ENCODE assay signal across 9 cellular contexts in genomic region chr2:36358317-36358659, GRCh38. TPM values are rescaled to one million over a fixed set of nuclear protein-coding genes. Genes with fewer than 3 reads are reported as not detected.
DNase-seq lines count a peak whose midpoint lies in the region; ATAC-seq and TF ChIP-seq lines count a peak whose summit lies in the region.
"Had no signal": no experiment of that assay in that cellular context is flagged by ENCODE, and none has a peak within 500 bp of the region (broad histone marks: within the 10 kb centered on the region; RNA-seq: fewer than 3 reads in every experiment).

No MANE protein-coding gene starts in this region.

- H3K4me1 Mint-ChIP-seq in activated T-helper 2 cell treated with anti-CD3 and anti-CD28 coated beads, Interferon-gamma antibody, Interleukin-2, Interleukin-4, amounts not matched to agents 10 μg/mL and 5 μg/mL and 100 μg/mL, durations not matched to agents 14 hours and 24 hours and 36 hours (ENCODE audit: low read depth): peaks cover 22% of the 10 kb centered on the region
- peaks cover 33 to 38% of the 10 kb centered on the region in 2 donors for H3K4me1 Mint-ChIP-seq in stimulated activated naive B cell treated with anti-CD40 and anti-IgM and Interleukin-4, amounts not matched to agents 10 μg/mL and 1 μg/mL and 100 μg/mL, for 72 hours

- H3K9me3 ChIP-seq in HEK293 (ENCODE audit: control insufficient read depth, insufficient read depth, low read depth, low read length) (no peaks in the 10 kb centered on the region), iPS-20b (ENCODE audit: insufficient read depth, low read depth, low read length) (no peaks in the 10 kb centered on the region)

- H3K27ac ChIP-seq in HEK293 (ENCODE audit: extremely low read depth, low read depth, low read length): no peak overlapping the region; the same call in 1 of the 2 replicates
- H3K27ac ChIP-seq in iPS-20b (ENCODE audit: low read length): no peak overlapping the region

- TF ChIP-seq CTCF in HEK293 (tag by site-specific recombination; IDR thresholded peaks at IDR 0.05): no peak

- H3K4me3 ChIP-seq in HEK293 (ENCODE audit: low read depth, low read length) (peak overlapping the region; percentile 95), iPS-20b (ENCODE audit: low read length) (peak overlapping the region; percentile 94)

- no peaks in the 10 kb centered on the region for H3K9me3 Mint-ChIP-seq in activated T-helper 2 cell treated with anti-CD3 and anti-CD28 coated beads, Interferon-gamma antibody, Interleukin-2, Interleukin-4, amounts not matched to agents 10 μg/mL and 5 μg/mL and 100 μg/mL, durations not matched to agents 14 hours and 24 hours and 36 hours
- H3K9me3 Mint-ChIP-seq in stimulated activated naive B cell treated with anti-CD40 and anti-IgM and Interleukin-4, amounts not matched to agents 10 μg/mL and 1 μg/mL and 100 μg/mL, for 72 hours: no peaks in the 10 kb centered on the region

- H3K36me3 Mint-ChIP-seq in activated T-helper 2 cell treated with anti-CD3 and anti-CD28 coated beads, Interferon-gamma antibody, Interleukin-2, Interleukin-4, amounts not matched to agents 10 μg/mL and 5 μg/mL and 100 μg/mL, durations not matched to agents 14 hours and 24 hours and 36 hours (ENCODE audit: low read depth): no peaks in the 10 kb centered on the region
- no peaks in the 10 kb centered on the region for H3K36me3 Mint-ChIP-seq in stimulated activated naive B cell treated with anti-CD40 and anti-IgM and Interleukin-4, amounts not matched to agents 10 μg/mL and 1 μg/mL and 100 μg/mL, for 72 hours

- no peak overlapping the region for H3K27ac Mint-ChIP-seq in activated T-helper 2 cell treated with anti-CD3 and anti-CD28 coated beads, Interferon-gamma antibody, Interleukin-2, Interleukin-4, amounts not matched to agents 10 μg/mL and 5 μg/mL and 100 μg/mL, durations not matched to agents 14 hours and 24 hours and 36 hours
- H3K27ac Mint-ChIP-seq in stimulated activated naive B cell treated with anti-CD40 and anti-IgM and Interleukin-4, amounts not matched to agents 10 μg/mL and 1 μg/mL and 100 μg/mL, for 72 hours: peak overlapping the region; percentile 37

- POLR2A ChIA-PET in HEK293 (lab: Yijun Ruan, JAX): interaction anchor here (0.7 to 1.6 kb wide), 4 partner anchors 11 to 163 kb away, joined by 3 read pairs; no protein-coding TSS in a partner anchor

- DNase-seq in activated T-helper 2 cell treated with anti-CD3 and anti-CD28 coated beads, Interferon-gamma antibody, Interleukin-2, Interleukin-4, amounts not matched to agents 10 μg/mL and 5 μg/mL and 100 μg/mL, durations not matched to agents 14 hours and 24 hours and 36 hours (ENCODE audit: low spot score): no peak
- no peak for DNase-seq in stimulated activated naive B cell treated with anti-CD40 and anti-IgM and Interleukin-4, amounts not matched to agents 10 μg/mL and 1 μg/mL and 100 μg/mL, for 72 hours
- DNase-seq in mesenteric fat pad (ENCODE audit: low spot score): no peak
- DNase-seq in activated effector memory CD4-positive, alpha-beta T cell treated with Interleukin-2 at 50 U/mL for 16 hours: no peak
- no peak for DNase-seq in GOT3 (lab: John Stamatoyannopoulos, UW)
- DNase-seq in glomerular visceral epithelial cell (ENCODE audit: extremely low spot score): no peak
- DNase-seq: activated CD4-positive, alpha-beta T cell treated with anti-CD3 and anti-CD28 coated beads for 1 hour had no signal

- peaks cover 14% of the 10 kb centered on the region for H3K27me3 ChIP-seq in iPS-20b (ENCODE audit: insufficient read depth, low read length)

- peak overlapping the region; percentile 88 for H3K4me3 Mint-ChIP-seq in activated T-helper 2 cell treated with anti-CD3 and anti-CD28 coated beads, Interferon-gamma antibody, Interleukin-2, Interleukin-4, amounts not matched to agents 10 μg/mL and 5 μg/mL and 100 μg/mL, durations not matched to agents 14 hours and 24 hours and 36 hours (ENCODE audit: low read depth)
- peak overlapping the region; percentile 88 to 90 for H3K4me3 Mint-ChIP-seq in stimulated activated naive B cell treated with anti-CD40 and anti-IgM and Interleukin-4, amounts not matched to agents 10 μg/mL and 1 μg/mL and 100 μg/mL, for 72 hours

- H3K27me3 Mint-ChIP-seq in activated T-helper 2 cell treated with anti-CD3 and anti-CD28 coated beads, Interferon-gamma antibody, Interleukin-2, Interleukin-4, amounts not matched to agents 10 μg/mL and 5 μg/mL and 100 μg/mL, durations not matched to agents 14 hours and 24 hours and 36 hours (ENCODE audit: low read depth): peaks cover 53% of the 10 kb centered on the region
- H3K27me3 Mint-ChIP-seq in stimulated activated naive B cell treated with anti-CD40 and anti-IgM and Interleukin-4, amounts not matched to agents 10 μg/mL and 1 μg/mL and 100 μg/mL, for 72 hours: peaks cover 6 to 21% of the 10 kb centered on the region in 2 donors

- CTCF ChIA-PET in HEK293 (lab: Yijun Ruan, JAX): interaction anchor here (0.7 to 2.6 kb wide), 11 partner anchors 8 to 166 kb away, joined by 3 to 8 read pairs (median 4); no protein-coding TSS in a partner anchor

- no peak for ATAC-seq in stimulated activated naive B cell treated with anti-CD40 and anti-IgM and Interleukin-4, amounts not matched to agents 10 μg/mL and 1 μg/mL and 100 μg/mL, for 72 hours (replicated peaks)

- intact Hi-C loops in activated T-helper 2 cell treated with anti-CD3 and anti-CD28 coated beads, Interferon-gamma antibody, Interleukin-2, Interleukin-4, amounts not matched to agents 10 μg/mL and 5 μg/mL and 100 μg/mL, durations not matched to agents 14 hours and 24 hours and 36 hours (cut with micrococcal nuclease): loop anchor here (2.0 to 5.0 kb wide), 3 partner anchors 44 to 385 kb away; no protein-coding TSS in a partner anchor

- H3K36me3 ChIP-seq in HEK293 (ENCODE audit: control insufficient read depth in 2 of 2, insufficient read depth in 1 of 2, low read length in 2 of 2): no peaks in the 10 kb centered on the region
- H3K36me3 ChIP-seq in iPS-20b (ENCODE audit: insufficient read depth, low read depth, low read length): no peaks in the 10 kb centered on the region

- peak overlapping the region; percentile 77; the same call in 1 of the 2 replicates for H3K9ac ChIP-seq in iPS-20b (ENCODE audit: low read depth, low read length)

- H3K4me1 ChIP-seq in HEK293 (ENCODE audit: control insufficient read depth, insufficient read depth, low read length): peaks cover 20% of the 10 kb centered on the region
- peaks cover 38% of the 10 kb centered on the region for H3K4me1 ChIP-seq in iPS-20b (ENCODE audit: insufficient read depth, low read length)

TF ChIP-seq in HEK293, 187 proteins besides CTCF, POLR2A, EP300 and RAD21 (continues in another document):
- TF ChIP-seq ZSCAN16 (tag by site-specific recombination; IDR thresholded peaks at IDR 0.05): peak; percentile 73
- TF ChIP-seq ZNF324 (tag by site-specific recombination; IDR thresholded peaks at IDR 0.05): no peak
- no peak for TF ChIP-seq ZNF449 (tag by site-specific recombination; IDR thresholded peaks at IDR 0.05)
- TF ChIP-seq PRDM4 (tag by site-specific recombination; IDR thresholded peaks at IDR 0.05): peak; percentile 90
- no peak for TF ChIP-seq ZNF26 (tag by site-specific recombination; IDR thresholded peaks at IDR 0.05)

RNA-seq across cellular contexts. Expression of gene CRIM1, which starts 2.7 kb away (rescaled TPM):
- 12.4 and 12.8 TPM in 2 replicates for total RNA-seq in activated T-helper 2 cell treated with anti-CD3 and anti-CD28 coated beads, Interferon-gamma antibody, Interleukin-2, Interleukin-4, amounts not matched to agents 10 μg/mL and 5 μg/mL and 100 μg/mL, durations not matched to agents 14 hours and 24 hours and 36 hours
- 230 TPM for total RNA-seq in mesenteric fat pad

Comparison
In these comparisons a context has a peak if more than half of its experiments do, and no peak if none do; other contexts are left out.
1. RNA of gene CRIM1, which starts 2.7 kb away (total RNA-seq): 230 TPM in mesenteric fat pad (single experiment); 12.4 to 12.8 TPM in activated T-helper 2 cell treated with anti-CD3 and anti-CD28 coated beads, Interferon-gamma antibody, Interleukin-2, Interleukin-4, amounts not matched to agents 10 μg/mL and 5 μg/mL and 100 μg/mL, durations not matched to agents 14 hours and 24 hours and 36 hours; every median in the first group is over 10 times any median in the second.